ENCODE assay signal across 10 cellular contexts in the genomic region with DNA sequence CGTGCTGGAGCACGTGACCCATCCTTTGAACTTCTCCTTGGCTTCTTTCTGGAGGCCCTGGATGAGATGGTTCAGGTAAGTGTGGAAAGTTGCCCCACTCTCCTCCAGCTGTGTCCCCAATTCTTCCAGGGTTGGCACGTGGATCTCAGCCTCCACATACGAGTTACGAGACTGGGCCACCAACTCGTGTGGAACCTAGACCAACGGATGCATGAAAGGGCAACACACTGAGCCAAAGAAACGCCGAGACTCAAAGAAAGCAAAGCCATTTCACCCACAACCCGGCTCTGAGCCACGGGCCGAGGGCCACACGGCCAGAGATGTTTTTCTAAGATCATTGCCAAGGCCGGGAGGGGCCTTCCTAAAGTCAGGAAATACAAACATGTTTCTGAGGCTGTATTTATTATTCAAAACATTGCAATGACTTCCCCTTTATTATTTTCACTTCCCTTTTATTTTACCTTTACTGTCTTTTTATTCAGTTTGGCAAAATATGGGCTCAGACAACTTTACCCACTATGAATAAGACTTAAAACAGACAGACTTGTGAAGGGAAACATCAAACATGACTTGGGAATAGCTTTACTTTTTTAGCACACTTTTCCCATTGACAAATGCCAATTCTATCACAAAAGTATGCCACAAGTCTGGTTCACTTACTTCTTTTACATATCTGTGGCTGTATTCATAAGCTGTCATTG.
A peak's percentile ranks its signal among the peaks of the same experiment; 100 is the strongest.
DNase-seq lines count a peak whose midpoint lies in the region; ATAC-seq and TF ChIP-seq lines count a peak whose summit lies in the region.
"Had no signal": no experiment of that assay in that cellular context is flagged by ENCODE, and none has a peak within 500 bp of the region (broad histone marks: within the 10 kb centered on the region; RNA-seq: fewer than 3 reads in every experiment).

No MANE protein-coding gene starts in this region.

- H4K20me1 ChIP-seq in fibroblast of lung (ENCODE audit: control insufficient read depth, extremely low read depth, insufficient read depth, low read length): no peaks in the 10 kb centered on the region

- H3K36me3 ChIP-seq in fibroblast of lung (ENCODE audit: control insufficient read depth, insufficient read depth, low read length): peaks cover 26% of the 10 kb centered on the region

- peaks cover 47% of the 10 kb centered on the region for H3K4me1 ChIP-seq in fibroblast of lung (ENCODE audit: control insufficient read depth, extremely low read depth, insufficient read depth, low read length)

- peak; percentile 71 to 75 for DNase-seq in fibroblast of lung (ENCODE audit: low read depth in 2 of 2)
- DNase-seq in NCI-H2196 treated with DMSO at 0.1 percent for 48 hours (lab: John Stamatoyannopoulos, UW; ENCODE audit: unreplicated experiment): no peak
- DNase-seq in T1000 (lab: John Stamatoyannopoulos, UW): no peak
- no peak for DNase-seq in SW 1271 (lab: John Stamatoyannopoulos, UW)
- DNase-seq: activated T-cell treated with anti-CD3 and anti-CD28 coated beads, Interleukin-2, amount 50 U/mL, for 4 hours; NCI-H1694 treated with DMSO at 0.1 percent for 48 hours had no signal

- no peak overlapping the region for H3K4me3 ChIP-seq in fibroblast of lung (replicated peaks in 1 of 4; ENCODE audit: control extremely low read depth in 1 of 4, insufficient read depth in 1 of 4, low read depth in 3 of 4, low read length in 4 of 4)
- H3K4me3 ChIP-seq in skin epidermis: no peak overlapping the region

- H3K9ac ChIP-seq in fibroblast of lung (ENCODE audit: insufficient read depth, low read length): no peak overlapping the region

- peaks cover 1% of the 10 kb centered on the region for H3K79me2 ChIP-seq in fibroblast of lung (ENCODE audit: control insufficient read depth, insufficient read depth, low read length)

- TF ChIP-seq CTCF in fibroblast of lung (conservative IDR thresholded peaks at IDR 0.05 in 1 of 2, IDR thresholded peaks at IDR 0.05 in 1 of 2; ENCODE audit: low read depth in 1 of 2, low read length in 2 of 2): no peak

- no peaks in the 10 kb centered on the region for H3K9me3 ChIP-seq in fibroblast of lung (ENCODE audit: control insufficient read depth, insufficient read depth, low read depth, low read length)

- no peak overlapping the region for H2AFZ ChIP-seq in fibroblast of lung (ENCODE audit: low read length)

- ATAC-seq in GM18517 (IDR thresholded peaks at IDR 0.05; ENCODE audit: unreplicated experiment) (peak; percentile 50), HG03095 (IDR thresholded peaks at IDR 0.05; ENCODE audit: unreplicated experiment) (peak; percentile 36), HG02623 (IDR thresholded peaks at IDR 0.05; ENCODE audit: unreplicated experiment) (no peak)
- ATAC-seq: activated T-cell treated with anti-CD3 and anti-CD28 coated beads, Interleukin-2, amount 50 U/mL, for 4 hours had no signal

- H3K27me3 ChIP-seq in fibroblast of lung (ENCODE audit: control insufficient read depth, insufficient read depth, low read length): no peaks in the 10 kb centered on the region

- H3K4me2 ChIP-seq in fibroblast of lung (ENCODE audit: extremely low read depth, insufficient read depth, low read length): peak overlapping the region; percentile 18

- H3K27ac ChIP-seq in fibroblast of lung (ENCODE audit: insufficient read depth, low read length) (peak overlapping the region; percentile 63), skin epidermis (peak overlapping the region in 16 of 21 experiments; percentile 0 to 82 (median 54))

Comparison
In these comparisons a context has a peak if more than half of its experiments do, and no peak if none do; other contexts are left out.
1. DNase-seq: peak in fibroblast of lung (2 of 2); none in NCI-H2196 treated with DMSO at 0.1 percent for 48 hours (single experiment), T1000 (single experiment) and SW 1271 (0 of 2).